ENCODE assay signal across 35 cellular contexts in the genomic region with DNA sequence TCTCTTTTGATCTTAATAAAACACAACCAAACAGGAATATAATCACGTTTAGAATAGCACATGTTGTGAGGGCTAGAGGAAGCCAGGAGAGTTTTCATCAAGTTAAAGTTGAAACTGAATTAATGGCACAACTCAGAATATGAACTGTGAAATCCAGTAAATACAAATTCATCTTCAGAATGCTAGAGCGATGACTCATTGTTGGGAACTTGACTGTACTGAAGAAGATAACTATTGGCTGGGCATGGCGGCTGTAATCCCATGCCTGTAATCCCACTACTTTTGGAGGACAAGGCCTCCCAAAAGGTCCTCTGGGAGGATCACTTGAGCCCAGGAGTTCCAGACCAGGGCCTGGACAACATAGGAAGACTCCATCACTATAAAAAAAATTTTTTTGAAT. TPM values are rescaled to one million over a fixed set of nuclear protein-coding genes. Genes with fewer than 3 reads are reported as not detected.
A peak's percentile ranks its signal among the peaks of the same experiment; 100 is the strongest.
DNase-seq lines count a peak whose midpoint lies in the region; ATAC-seq, FAIRE-seq and TF ChIP-seq lines count a peak whose summit lies in the region.
"Had no signal": no experiment of that assay in that cellular context is flagged by ENCODE, and none has a peak within 500 bp of the region (broad histone marks: within the 10 kb centered on the region; RNA-seq: fewer than 3 reads in every experiment).

No MANE protein-coding gene starts in this region.

- H3K9me3 ChIP-seq in K562 (replicated peaks; ENCODE audit: control insufficient read depth, insufficient read depth, low read depth, low read length) (no peaks in the 10 kb centered on the region), left ventricle myocardium inferior (replicated peaks) (no peaks in the 10 kb centered on the region)
- H3K9me3 ChIP-seq: ascending aorta, esophagus squamous epithelium, MG63, ovary, transverse colon had no signal

- H3K36me3 Mint-ChIP-seq in HFFc6 (ENCODE audit: low read depth): peaks cover 43% of the 10 kb centered on the region
- H3K36me3 Mint-ChIP-seq in naive thymus-derived CD8-positive, alpha-beta T cell: peaks cover 13 to 87% (median 34%) of the 10 kb centered on the region in 3 donors
- H3K36me3 Mint-ChIP-seq: stimulated activated effector memory CD8-positive, alpha-beta T cell treated with anti-CD3 and anti-CD28 coated beads, Interleukin-12 subunit alpha, Interleukin-12 subunit beta, amount 100 ng/mL, for 72 hours had no signal

- no peaks in the 10 kb centered on the region for H3K79me2 ChIP-seq in K562 (ENCODE audit: control insufficient read depth, insufficient read depth, low read length)

- H3K4me3 Mint-ChIP-seq in HFFc6: no peak overlapping the region
- no peak overlapping the region for H3K4me3 Mint-ChIP-seq in naive thymus-derived CD8-positive, alpha-beta T cell
- H3K4me3 Mint-ChIP-seq: activated naive CD8-positive, alpha-beta T cell treated with anti-CD3 and anti-CD28 coated beads for 36 hours; dendritic cell treated with granulocyte-macrophage colony-stimulating factor and Interleukin-4, amounts not matched to agents 40 ng/mL and 50 ng/mL, for 4 days; endodermal cell; GM23338; memory B cell; neural crest cell; stimulated activated effector memory CD8-positive, alpha-beta T cell treated with anti-CD3 and anti-CD28 coated beads, Interleukin-12 subunit alpha, Interleukin-12 subunit beta, amount 100 ng/mL, for 72 hours; T-helper 2 cell treated with Interferon-gamma antibody and Interleukin-4, amounts not matched to agents 5 μg/mL and 100 μg/mL, for 36 hours had no signal

- no peak overlapping the region for H3K27ac ChIP-seq in K562 (ENCODE audit: extremely low read depth, low read depth, low read length)
- no peak overlapping the region for H3K27ac ChIP-seq in RWPE1
- no peak overlapping the region for H3K27ac ChIP-seq in left ventricle myocardium inferior (replicated peaks)
- H3K27ac ChIP-seq: ascending aorta, C4-2B, esophagus squamous epithelium, ovary, transverse colon had no signal

- 44% methylated on average over 3 of the region's 3 CpGs for WGBS in K562 (ENCODE audit: insufficient coverage, low coverage, missing lambda C conversion rate)

- H3K4me3 ChIP-seq in K562: no peak overlapping the region
- H3K4me3 ChIP-seq in fibroblast of the aortic adventitia (ENCODE audit: low read depth, low read length): no peak overlapping the region
- no peak overlapping the region for H3K4me3 ChIP-seq in left ventricle myocardium inferior
- H3K4me3 ChIP-seq: ascending aorta, esophagus squamous epithelium, GM23338, MG63, ovary, transverse colon had no signal

- peaks cover 24% of the 10 kb centered on the region for H3K4me1 Mint-ChIP-seq in HFFc6 (ENCODE audit: low read depth)
- H3K4me1 Mint-ChIP-seq in naive thymus-derived CD8-positive, alpha-beta T cell: peaks cover 0 to 7% (median 3%) of the 10 kb centered on the region in 4 donors
- H3K4me1 Mint-ChIP-seq: endodermal cell, GM23338, memory B cell, neural crest cell had no signal

- BruUV-seq in K562 (replicated peaks; lab: Mats Ljungman, UMichigan): no TSS peak

- H2AFZ ChIP-seq in K562 (ENCODE audit: low read depth, low read length): no peak overlapping the region
- H2AFZ ChIP-seq: GM23338 had no signal

- TF ChIP-seq CTCF in HFFc6 (IDR thresholded peaks at IDR 0.05) (no peak), K562 (IDR thresholded peaks at IDR 0.05 in 2 of 3, conservative IDR thresholded peaks at IDR 0.05 in 1 of 3; ENCODE audit: insufficient read depth in 2 of 3, low read depth in 1 of 3, low read length in 3 of 3) (no peak), fibroblast of the aortic adventitia (IDR thresholded peaks at IDR 0.05; ENCODE audit: insufficient read depth, low read length) (no peak), RWPE1 (conservative IDR thresholded peaks at IDR 0.05; ENCODE audit: low read depth) (no peak), left ventricle myocardium inferior (IDR thresholded peaks at IDR 0.05; ENCODE audit: borderline replicate concordance) (no peak)

- DNase-seq in EH (ENCODE audit: low read depth) (peak; percentile 50), HFFc6 (peak; percentile 29), K562 (ENCODE audit: extremely low read depth in 1 of 4, low spot score in 3 of 4) (no peak), fibroblast of the aortic adventitia (ENCODE audit: low read depth) (peak; percentile 30), RWPE1 (ENCODE audit: low spot score) (no peak), left ventricle myocardium inferior (no peak)
- no peak for DNase-seq in naive thymus-derived CD8-positive, alpha-beta T cell
- DNase-seq: activated CD8-positive, alpha-beta memory T cell treated with anti-CD3 and anti-CD28 coated beads for 24 hours; activated effector memory CD4-positive, alpha-beta T cell treated with Interleukin-2 at 50 U/mL for 16 hours; activated naive CD8-positive, alpha-beta T cell treated with anti-CD3 and anti-CD28 coated beads for 36 hours; activated T-cell treated with anti-CD3 and anti-CD28 coated beads for 4 hours; caudate nucleus; endodermal cell; esophagus squamous epithelium; GF-D8; hypothalamus; KG1; MG63; NCI-H1105 treated with DMSO at 0.1 percent for 48 hours; NCI-H1930; NCI-H524 treated with DMSO at 0.1 percent for 48 hours; ovary; transverse colon had no signal

- CTCF ChIA-PET in K562 (lab: Yijun Ruan, JAX; ENCODE audit: low intra/inter-chr PET ratio) (no interaction called here), RWPE1 (lab: Yijun Ruan, JAX) (no interaction called here)

- H3K9me3 Mint-ChIP-seq in HFFc6: no peaks in the 10 kb centered on the region
- no peaks in the 10 kb centered on the region for H3K9me3 Mint-ChIP-seq in naive thymus-derived CD8-positive, alpha-beta T cell
- H3K9me3 Mint-ChIP-seq: activated naive CD8-positive, alpha-beta T cell treated with anti-CD3 and anti-CD28 coated beads for 36 hours; dendritic cell treated with granulocyte-macrophage colony-stimulating factor and Interleukin-4, amounts not matched to agents 40 ng/mL and 50 ng/mL, for 4 days; endodermal cell; GM23338; memory B cell; neural crest cell; stimulated activated effector memory CD8-positive, alpha-beta T cell treated with anti-CD3 and anti-CD28 coated beads, Interleukin-12 subunit alpha, Interleukin-12 subunit beta, amount 100 ng/mL, for 72 hours; T-helper 2 cell treated with Interferon-gamma antibody and Interleukin-4, amounts not matched to agents 5 μg/mL and 100 μg/mL, for 36 hours had no signal

- H3K4me2 ChIP-seq in K562 (ENCODE audit: insufficient read depth, low read length): no peak overlapping the region
- H3K4me2 ChIP-seq: GM23338 had no signal

- H3K9me1 ChIP-seq in K562 (ENCODE audit: control insufficient read depth, insufficient read depth, low read length): no peaks in the 10 kb centered on the region

- POLR2A ChIA-PET in K562 (lab: Yijun Ruan, JAX): interaction anchor here (13.3 kb wide), 1 partner anchor 7 kb away, joined by 113 read pairs; a partner anchor contains a TSS
- POLR2A ChIA-PET in naive thymus-derived CD8-positive, alpha-beta T cell (lab: Charles Lee): no interaction called here
- POLR2A ChIA-PET in RWPE1 (lab: Yijun Ruan, JAX; ENCODE audit: low non-redundant PET): no interaction called here

- peaks cover 65% of the 10 kb centered on the region for H3K36me3 ChIP-seq in K562 (ENCODE audit: control insufficient read depth, insufficient read depth, low read length)
- H3K36me3 ChIP-seq in left ventricle myocardium inferior: peaks cover 92% of the 10 kb centered on the region
- H3K36me3 ChIP-seq: ovary had no signal

- no peak for TF ChIP-seq POLR2A in K562 (conservative IDR thresholded peaks at IDR 0.05)

- H3K27ac Mint-ChIP-seq in HFFc6: peak overlapping the region; percentile 45; the same call in 1 of the 2 replicates
- H3K27ac Mint-ChIP-seq in naive thymus-derived CD8-positive, alpha-beta T cell: no peak overlapping the region
- H3K27ac Mint-ChIP-seq: activated naive CD8-positive, alpha-beta T cell treated with anti-CD3 and anti-CD28 coated beads for 36 hours; dendritic cell treated with granulocyte-macrophage colony-stimulating factor and Interleukin-4, amounts not matched to agents 40 ng/mL and 50 ng/mL, for 4 days; endodermal cell; GM23338; memory B cell; stimulated activated effector memory CD8-positive, alpha-beta T cell treated with anti-CD3 and anti-CD28 coated beads, Interleukin-12 subunit alpha, Interleukin-12 subunit beta, amount 100 ng/mL, for 72 hours; T-helper 2 cell treated with Interferon-gamma antibody and Interleukin-4, amounts not matched to agents 5 μg/mL and 100 μg/mL, for 36 hours had no signal

- H3K4me1 ChIP-seq in K562 (replicated peaks in 1 of 2; ENCODE audit: control insufficient read depth in 2 of 2, insufficient read depth in 2 of 2, low read length in 2 of 2) (peaks cover 0 to 6% of the 10 kb centered on the region in 2 experiments; a peak in 3 of 5 replicates), left ventricle myocardium inferior (peaks cover 6% of the 10 kb centered on the region)
- H3K4me1 ChIP-seq: ascending aorta, esophagus squamous epithelium had no signal

- H3K9ac ChIP-seq in K562 (ENCODE audit: insufficient read depth in 1 of 2, low read depth in 2 of 2, low read length in 2 of 2): no peak overlapping the region

- no peaks in the 10 kb centered on the region; the same call in 1 of the 2 replicates for H3K27me3 Mint-ChIP-seq in HFFc6 (ENCODE audit: insufficient read depth)
- no peaks in the 10 kb centered on the region for H3K27me3 Mint-ChIP-seq in naive thymus-derived CD8-positive, alpha-beta T cell
- H3K27me3 Mint-ChIP-seq: activated naive CD8-positive, alpha-beta T cell treated with anti-CD3 and anti-CD28 coated beads for 36 hours; dendritic cell treated with granulocyte-macrophage colony-stimulating factor and Interleukin-4, amounts not matched to agents 40 ng/mL and 50 ng/mL, for 4 days; memory B cell had no signal

- in situ Hi-C loops in K562 (cut with MboI): no loop called here

- no peak for TF ChIP-seq EP300 in K562 (IDR thresholded peaks at IDR 0.05; ENCODE audit: low read length)

- no peak for FAIRE-seq in K562 (lab: Jason Lieb, UNC)
- FAIRE-seq: HTR-8/SVneo had no signal

- intact Hi-C loops in K562 (cut with micrococcal nuclease) (no loop called here), left ventricle myocardium inferior (cut with micrococcal nuclease) (loop anchor here (10.0 kb wide), 1 partner anchor 569 kb away; no protein-coding TSS in a partner anchor)

- no peak for TF ChIP-seq RAD21 in K562 (CRISPR knock-in tag; conservative IDR thresholded peaks at IDR 0.05 in 1 of 2, IDR thresholded peaks at IDR 0.05 in 1 of 2)

- no peaks in the 10 kb centered on the region for H3K27me3 ChIP-seq in K562 (ENCODE audit: control insufficient read depth in 2 of 2, insufficient read depth in 2 of 2, low read length in 2 of 2)
- no peaks in the 10 kb centered on the region for H3K27me3 ChIP-seq in left ventricle myocardium inferior (ENCODE audit: low read depth)
- H3K27me3 ChIP-seq: ascending aorta, esophagus squamous epithelium, MG63, ovary, transverse colon had no signal

- no peaks in the 10 kb centered on the region for H4K20me1 ChIP-seq in K562 (replicated peaks; ENCODE audit: control insufficient read depth, insufficient read depth, low read length)

- no peak for ATAC-seq in K562
- no peak for ATAC-seq in naive thymus-derived CD8-positive, alpha-beta T cell
- ATAC-seq: GM23338; Right ventricle myocardium inferior; stimulated activated effector memory CD8-positive, alpha-beta T cell treated with anti-CD3 and anti-CD28 coated beads, Interleukin-12 subunit alpha, Interleukin-12 subunit beta, amount 100 ng/mL, for 72 hours had no signal

RNA-seq across cellular contexts. Expression of a gene that starts 8.8 kb away (rescaled TPM):
- total RNA-seq in HFFc6 (2021; fragmentation: NEBNext Ultra II Directional; extraction: Animal tissue kit (Norgen Biotek cat#: 25700)): 10 to 100 TPM; 30.7 to 44.1 (median 34.4) TPM
- total RNA-seq in K562 (2011; cell fraction: chromatin; rRNA removed; ENCODE audit: low replicate concordance): 15.7 and 26.6 TPM in 2 replicates
- total RNA-seq in K562 (2011; cell fraction: nucleolus; rRNA removed): 12.9 and 16.7 TPM in 2 replicates
- 22.2 and 24.0 TPM in 2 replicates for total RNA-seq in K562 (2011; cell fraction: nucleoplasm; rRNA removed)
- total RNA-seq in K562 (2014; rRNA removed) (38.2 and 43.2 TPM in 2 replicates), K562 (2014; rRNA removed; fragmentation: Illumina TruSeq; extraction: Trizol) (59.3 and 80.6 TPM in 2 replicates), K562 (2015; rRNA removed; fragmentation: Illumina TruSeq; extraction: Trizol) (51.2 and 54.6 TPM in 2 replicates), K562 (2021) (27.5 and 35.6 TPM in 2 replicates), fibroblast of the aortic adventitia (ENCODE audit: low replicate concordance) (44.7 and 227 TPM in 2 replicates), left ventricle myocardium inferior (35.1 TPM)
- polyA plus RNA-seq in K562 (2011; rRNA removed) (33.7 and 36.5 TPM in 2 replicates), K562 (2014; fragmentation: Illumina TruSeq; extraction: Trizol) (66.5 and 80.2 TPM in 2 replicates), K562 (2014; fragmentation: Nextera tagmentation; extraction: Ambion mirVana) (10 to 100 TPM; 20.9 to 21.9 TPM), K562 (2014; rRNA removed) (52.5 and 69.0 TPM in 2 replicates)
- polyA plus RNA-seq in K562 (2011; cell fraction: cytosol; rRNA removed): 3.4 and 12.2 TPM in 2 replicates
- polyA plus RNA-seq in K562 (2011; cell fraction: nucleus; rRNA removed): 5.5 and 9.8 TPM in 2 replicates
- polyA plus RNA-seq in K562 (2012): 51.2 and 71.0 TPM in 2 replicates
- polyA minus RNA-seq in K562 (2011; rRNA and poly(A)+ RNA removed): 13.7 and 20.1 TPM in 2 replicates
- 5.4 and 7.2 TPM in 2 replicates for polyA minus RNA-seq in K562 (2011; cell fraction: cytosol; rRNA and poly(A)+ RNA removed)
- polyA minus RNA-seq in K562 (2011; cell fraction: nucleus; rRNA and poly(A)+ RNA removed): 6.5 and 14.8 TPM in 2 replicates
- total RNA-seq in naive thymus-derived CD8-positive, alpha-beta T cell: 10 to 100 TPM; 78.7 to 87.6 TPM
- 10 to 100 TPM; 69.1 to 78.6 (median 75.2) TPM for polyA plus RNA-seq in naive thymus-derived CD8-positive, alpha-beta T cell

RNA-seq across cellular contexts. Expression of a gene that starts 23.8 kb away (rescaled TPM):
- total RNA-seq in HFFc6 (2021; fragmentation: NEBNext Ultra II Directional; extraction: Animal tissue kit (Norgen Biotek cat#: 25700)): 10 to 100 TPM; 63.4 to 85.2 (median 81.6) TPM
- 639 and 767 TPM in 2 replicates for total RNA-seq in K562 (2011; cell fraction: chromatin; rRNA removed; ENCODE audit: low replicate concordance)
- total RNA-seq in K562 (2011; cell fraction: nucleolus; rRNA removed): 540 and 629 TPM in 2 replicates
- total RNA-seq in K562 (2011; cell fraction: nucleoplasm; rRNA removed): 507 and 548 TPM in 2 replicates
- 130 and 138 TPM in 2 replicates for total RNA-seq in K562 (2014; rRNA removed)
- total RNA-seq in K562 (2014; rRNA removed; fragmentation: Illumina TruSeq; extraction: Trizol): 180 and 197 TPM in 2 replicates
- total RNA-seq in K562 (2015; rRNA removed; fragmentation: Illumina TruSeq; extraction: Trizol): 164 and 183 TPM in 2 replicates
- total RNA-seq in K562 (2021): 146 and 159 TPM in 2 replicates
- polyA plus RNA-seq in K562 (2011; rRNA removed): 195 and 220 TPM in 2 replicates
- polyA plus RNA-seq in K562 (2011; cell fraction: cytosol; rRNA removed): 55.7 and 97.9 TPM in 2 replicates
- 585 and 591 TPM in 2 replicates for polyA plus RNA-seq in K562 (2011; cell fraction: nucleus; rRNA removed)
- 148 and 265 TPM in 2 replicates for polyA plus RNA-seq in K562 (2012)
- polyA plus RNA-seq in K562 (2014; fragmentation: Illumina TruSeq; extraction: Trizol): 96.2 and 113 TPM in 2 replicates
- 10 to 100 TPM; 27.2 to 35.0 TPM for polyA plus RNA-seq in K562 (2014; fragmentation: Nextera tagmentation; extraction: Ambion mirVana)
- polyA plus RNA-seq in K562 (2014; rRNA removed): 237 and 283 TPM in 2 replicates
- 155 and 167 TPM in 2 replicates for polyA minus RNA-seq in K562 (2011; rRNA and poly(A)+ RNA removed)
- polyA minus RNA-seq in K562 (2011; cell fraction: cytosol; rRNA and poly(A)+ RNA removed): 71.5 and 87.6 TPM in 2 replicates
- polyA minus RNA-seq in K562 (2011; cell fraction: nucleus; rRNA and poly(A)+ RNA removed): 323 and 418 TPM in 2 replicates
- total RNA-seq in fibroblast of the aortic adventitia (ENCODE audit: low replicate concordance): 51.2 and 174 TPM in 2 replicates
- 100 to 1,000 TPM; 401 TPM for total RNA-seq in naive thymus-derived CD8-positive, alpha-beta T cell
- 10 to 100 TPM; 29.8 to 40.5 (median 33.2) TPM for polyA plus RNA-seq in naive thymus-derived CD8-positive, alpha-beta T cell
- 41.1 TPM for total RNA-seq in left ventricle myocardium inferior

RNA-seq across cellular contexts. Expression of a gene that starts 48.8 kb away (rescaled TPM):
- not detected for total RNA-seq in HFFc6 (2021; fragmentation: NEBNext Ultra II Directional; extraction: Animal tissue kit (Norgen Biotek cat#: 25700))
- total RNA-seq in K562 (2011; cell fraction: chromatin; rRNA removed; ENCODE audit: low replicate concordance): 50.0 and 64.3 TPM in 2 replicates
- 69.5 and 85.3 TPM in 2 replicates for total RNA-seq in K562 (2011; cell fraction: nucleolus; rRNA removed)
- total RNA-seq in K562 (2011; cell fraction: nucleoplasm; rRNA removed): 63.5 and 69.1 TPM in 2 replicates
- total RNA-seq in K562 (2014; rRNA removed) (9.4 and 12.8 TPM in 2 replicates), K562 (2014; rRNA removed; fragmentation: Illumina TruSeq; extraction: Trizol) (12.2 and 15.7 TPM in 2 replicates), K562 (2015; rRNA removed; fragmentation: Illumina TruSeq; extraction: Trizol) (11.8 and 13.0 TPM in 2 replicates), K562 (2021) (17.5 and 17.8 TPM in 2 replicates), fibroblast of the aortic adventitia (ENCODE audit: low replicate concordance) (not detected in 2 replicates), left ventricle myocardium inferior (not detected)
- polyA plus RNA-seq in K562 (2011; rRNA removed) (15.0 and 28.8 TPM in 2 replicates), K562 (2014; fragmentation: Illumina TruSeq; extraction: Trizol) (13.5 and 13.6 TPM in 2 replicates), K562 (2014; fragmentation: Nextera tagmentation; extraction: Ambion mirVana) (10 to 100 TPM; 32.4 TPM), K562 (2014; rRNA removed) (8.8 and 9.1 TPM in 2 replicates)
- polyA plus RNA-seq in K562 (2011; cell fraction: cytosol; rRNA removed): 15.4 and 22.6 TPM in 2 replicates
- 16.8 and 18.6 TPM in 2 replicates for polyA plus RNA-seq in K562 (2011; cell fraction: nucleus; rRNA removed)
- 13.8 and 23.5 TPM in 2 replicates for polyA plus RNA-seq in K562 (2012)
- polyA minus RNA-seq in K562 (2011; rRNA and poly(A)+ RNA removed): 58.4 and 72.4 TPM in 2 replicates
- polyA minus RNA-seq in K562 (2011; cell fraction: cytosol; rRNA and poly(A)+ RNA removed): 17.1 and 20.4 TPM in 2 replicates
- 16.2 and 28.3 TPM in 2 replicates for polyA minus RNA-seq in K562 (2011; cell fraction: nucleus; rRNA and poly(A)+ RNA removed)
- total RNA-seq in naive thymus-derived CD8-positive, alpha-beta T cell: not detected
- polyA plus RNA-seq in naive thymus-derived CD8-positive, alpha-beta T cell: under 1 TPM in 2 of 3 donors, not detected in 1; 0.11 to 0.12 TPM
- total RNA-seq: activated naive CD8-positive, alpha-beta T cell treated with anti-CD3 and anti-CD28 coated beads for 36 hours; ascending aorta; endodermal cell; esophagus squamous epithelium; glomerular endothelial cell; ovary; Right ventricle myocardium inferior; subcutaneous adipose tissue; transverse colon had no signal
- polyA plus RNA-seq: ovary had no signal

Comparison
In these comparisons a context has a peak if more than half of its experiments do, and no peak if none do; other contexts are left out.
1. DNase-seq: peak in EH (single experiment), HFFc6 (single experiment) and fibroblast of the aortic adventitia (single experiment); none in K562 (0 of 4), naive thymus-derived CD8-positive, alpha-beta T cell (0 of 10), RWPE1 (single experiment) and left ventricle myocardium inferior (single experiment).
2. RNA of a gene that starts 48.8 kb away (total RNA-seq): 9.4 to 85.3 TPM in K562; not detected in naive thymus-derived CD8-positive, alpha-beta T cell, not detected in HFFc6, not detected in fibroblast of the aortic adventitia and not detected in left ventricle myocardium inferior (single experiment); every median in the first group is over 4 times any median in the second.